20 cellular contexts compared by ENCODE assay signal in genomic region chr11:62266558-62266957, GRCh38. TPM values are rescaled to one million over a fixed set of nuclear protein-coding genes. Genes with fewer than 3 reads are reported as not detected.
DNase-seq lines count a peak whose midpoint lies in the region; ATAC-seq, FAIRE-seq and TF ChIP-seq lines count a peak whose summit lies in the region.
"Had no signal": no experiment of that assay in that cellular context is flagged by ENCODE, and none has a peak within 500 bp of the region (broad histone marks: within the 10 kb centered on the region; RNA-seq: fewer than 3 reads in every experiment).

No MANE protein-coding gene starts in this region.

- TF ChIP-seq POLR2A in A549 (IDR thresholded peaks at IDR 0.05; ENCODE audit: low read length), result no peak

- no peak overlapping the region for H2AFZ ChIP-seq in smooth muscle cell (ENCODE audit: low read depth)

- peak overlapping the region; percentile 10 for H3K27ac Mint-ChIP-seq in activated T-cell treated with anti-CD3 and anti-CD28 coated beads, Interleukin-2, amount 50 U/mL, for 72 hours
- H3K27ac Mint-ChIP-seq: CD4-positive, alpha-beta T cell; naive thymus-derived CD4-positive, alpha-beta T cell; progenitor cell of endocrine pancreas had no signal

- H3K9me3 ChIP-seq in A549 (no peaks in the 10 kb centered on the region), smooth muscle cell (replicated peaks; ENCODE audit: low read depth) (no peaks in the 10 kb centered on the region)
- H3K9me3 ChIP-seq: left ventricle myocardium inferior had no signal

- H3K27ac ChIP-seq in A549 (no peak overlapping the region), foreskin keratinocyte (no peak overlapping the region), smooth muscle cell (ENCODE audit: low read depth) (no peak overlapping the region)
- H3K27ac ChIP-seq: left ventricle myocardium inferior had no signal

- H3K79me2 ChIP-seq in smooth muscle cell (ENCODE audit: low read depth), result no peaks in the 10 kb centered on the region

- H3K4me3 Mint-ChIP-seq in activated T-cell treated with anti-CD3 and anti-CD28 coated beads, Interleukin-2, amount 50 U/mL, for 72 hours, result peak overlapping the region; percentile 35 to 48
- H3K4me3 Mint-ChIP-seq: CD4-positive, alpha-beta T cell; naive thymus-derived CD4-positive, alpha-beta T cell had no signal

- TF ChIP-seq EP300 in A549 (IDR thresholded peaks at IDR 0.05), result no peak

- WGBS in A549 (ENCODE audit: missing lambda C conversion rate), result 10% methylated on average over 4 of the region's 4 CpGs
- 84% methylated on average over 4 of the region's 4 CpGs for WGBS in smooth muscle cell (ENCODE audit: low lambda C conversion rate)

- no peak overlapping the region for H3K9ac ChIP-seq in smooth muscle cell (ENCODE audit: low read depth)

- peaks cover 19% of the 10 kb centered on the region for H3K27me3 Mint-ChIP-seq in activated T-cell treated with anti-CD3 and anti-CD28 coated beads, Interleukin-2, amount 50 U/mL, for 72 hours (ENCODE audit: low read depth)

- POLR2A ChIA-PET in A549 (lab: Yijun Ruan, JAX), result no interaction called here

- peaks cover 0 to 2% of the 10 kb centered on the region in 2 donors for H3K9me3 Mint-ChIP-seq in activated T-cell treated with anti-CD3 and anti-CD28 coated beads, Interleukin-2, amount 50 U/mL, for 72 hours
- H3K9me3 Mint-ChIP-seq: CD4-positive, alpha-beta T cell; naive thymus-derived CD4-positive, alpha-beta T cell had no signal

- H3K4me1 ChIP-seq in A549 (no peaks in the 10 kb centered on the region), foreskin keratinocyte (no peaks in the 10 kb centered on the region), smooth muscle cell (ENCODE audit: low read depth) (no peaks in the 10 kb centered on the region)
- H3K4me1 ChIP-seq: left ventricle myocardium inferior had no signal

- ATAC-seq in A549, result peak in 1 of 2 experiments; percentile 18; a peak in 1 of 6 replicates
- peak; percentile 90 to 91 for ATAC-seq in activated T-cell treated with anti-CD3 and anti-CD28 coated beads, Interleukin-2, amount 50 U/mL, for 72 hours (replicated peaks in 1 of 2)
- ATAC-seq in foreskin keratinocyte, result peak; percentile 63
- ATAC-seq in HG03045 (IDR thresholded peaks at IDR 0.05; ENCODE audit: unreplicated experiment), result no peak
- ATAC-seq: naive thymus-derived CD4-positive, alpha-beta T cell had no signal

- FAIRE-seq in A549 (lab: Jason Lieb, UNC), result no peak
- FAIRE-seq: G401.6, GM18507 had no signal

- H4K20me1 ChIP-seq in smooth muscle cell (ENCODE audit: low read depth), result no peaks in the 10 kb centered on the region

- TF ChIP-seq RAD21 in A549 (conservative IDR thresholded peaks at IDR 0.05 in 1 of 2, IDR thresholded peaks at IDR 0.05 in 1 of 2), result no peak

- peaks cover 0 to 2% of the 10 kb centered on the region in 2 donors for H3K36me3 Mint-ChIP-seq in activated T-cell treated with anti-CD3 and anti-CD28 coated beads, Interleukin-2, amount 50 U/mL, for 72 hours (ENCODE audit: insufficient read depth in 2 of 2)
- H3K36me3 Mint-ChIP-seq: naive thymus-derived CD4-positive, alpha-beta T cell had no signal

- H3K4me2 ChIP-seq in A549 (no peak overlapping the region), smooth muscle cell (no peak overlapping the region)

- H3K36me3 ChIP-seq in smooth muscle cell (ENCODE audit: low read depth), result no peaks in the 10 kb centered on the region
- H3K36me3 ChIP-seq: left ventricle myocardium inferior had no signal

- CTCF ChIA-PET in A549 (lab: Yijun Ruan, JAX), result interaction anchor here (0.7 to 1.5 kb wide), 4 partner anchors 44 to 95 kb away, joined by 3 to 5 read pairs (median 4); no protein-coding TSS in a partner anchor

- no peak overlapping the region for H3K4me3 ChIP-seq in A549
- no peak overlapping the region for H3K4me3 ChIP-seq in smooth muscle cell
- H3K4me3 ChIP-seq: left ventricle myocardium inferior had no signal

- peaks cover 12% of the 10 kb centered on the region for H3K27me3 ChIP-seq in foreskin keratinocyte
- peaks cover 21% of the 10 kb centered on the region for H3K27me3 ChIP-seq in smooth muscle cell (ENCODE audit: low read depth)

- no peaks in the 10 kb centered on the region for H3F3A ChIP-seq in smooth muscle cell (ENCODE audit: low read depth)

- DNase-seq in A549 (ENCODE audit: low read depth in 1 of 2, low spot score in 1 of 2) (no peak), Daoy (ENCODE audit: low read depth) (peak; percentile 33), foreskin keratinocyte (peak; percentile 27 to 52), AG08396 (ENCODE audit: low spot score) (no peak), smooth muscle cell (lab: John Stamatoyannopoulos, UW; ENCODE audit: unreplicated experiment) (no peak)
- DNase-seq in activated T-cell treated with anti-CD3 and anti-CD28 coated beads, Interleukin-2, amount 50 U/mL, for 72 hours, result peak; percentile 18 to 36
- DNase-seq: CD4-positive, alpha-beta T cell; cerebellar nuclear complex; hippocampal formation; left ventricle myocardium inferior; naive thymus-derived CD4-positive, alpha-beta T cell; NCI-H1105; NCI-H510A treated with DMSO at 0.1 percent for 48 hours had no signal

- no peak for TF ChIP-seq CTCF in A549 (IDR thresholded peaks at IDR 0.05)
- no peak for TF ChIP-seq CTCF in foreskin keratinocyte (conservative IDR thresholded peaks at IDR 0.05)
- TF ChIP-seq CTCF in smooth muscle cell (IDR thresholded peaks at IDR 0.05; ENCODE audit: borderline replicate concordance, insufficient read depth, poor library complexity, severe bottlenecking), result no peak

- peaks cover 38% of the 10 kb centered on the region for H3K4me1 Mint-ChIP-seq in activated T-cell treated with anti-CD3 and anti-CD28 coated beads, Interleukin-2, amount 50 U/mL, for 72 hours (ENCODE audit: low read depth)

TF ChIP-seq in A549, 52 proteins besides CTCF, POLR2A, EP300 and RAD21:
- TF ChIP-seq CEBPB (IDR thresholded peaks at IDR 0.05) (no peak), FOSL2 (IDR thresholded peaks at IDR 0.05) (no peak), FOSL2 (CRISPR knock-in tag; IDR thresholded peaks at IDR 0.05) (0 out of 2 replicates have a peak, but pooled peaks have one; percentile 18)

RNA-seq across cellular contexts. Expression of gene SCGB2A2, which starts 3.4 kb away (rescaled TPM):
- polyA plus RNA-seq in A549 (2011; rRNA removed), result not detected in 2 replicates
- polyA plus RNA-seq in A549 (2012; cell fraction: cytosol; rRNA removed), result not detected in 2 replicates
- not detected in 2 replicates for polyA plus RNA-seq in A549 (2012; cell fraction: nucleus; rRNA removed)
- not detected in 3 replicates for polyA plus RNA-seq in A549 (2017; fragmentation: RNase III; extraction: RNeasy Plus Mini Kit Qiagen cat#74134 plus additional on column Dnase treatment)
- not detected in 2 replicates for polyA minus RNA-seq in A549 (2011; rRNA and poly(A)+ RNA removed)
- total RNA-seq in Daoy (2014; rRNA removed; shearing (Covaris generic)), result not detected in 2 replicates
- total RNA-seq in activated T-cell treated with anti-CD3 and anti-CD28 coated beads, Interleukin-2, amount 50 U/mL, for 72 hours, result not detected
- total RNA-seq in foreskin keratinocyte, result not detected in 2 replicates
- not detected in 2 replicates for polyA plus RNA-seq in foreskin keratinocyte
- total RNA-seq in smooth muscle cell, result not detected in 2 replicates
- polyA plus RNA-seq in smooth muscle cell, result not detected in 2 replicates
- total RNA-seq: CD4-positive, alpha-beta T cell; epithelial cell of proximal tubule; left ventricle myocardium inferior; naive thymus-derived CD4-positive, alpha-beta T cell; progenitor cell of endocrine pancreas; T-helper 1 cell treated with Interleukin-12 subunit alpha and Interleukin-12 subunit beta and Interleukin-4 antibody, amounts not matched to agents 30 ng/mL and 1 ng/mL, for 36 hours; urinary bladder had no signal
- polyA plus RNA-seq: naive thymus-derived CD4-positive, alpha-beta T cell; urinary bladder had no signal

RNA-seq across cellular contexts. Expression of gene SCGB1D2, which starts 24.5 kb away (rescaled TPM):
- not detected in 2 replicates for polyA plus RNA-seq in A549 (2011; rRNA removed)
- polyA plus RNA-seq in A549 (2012; cell fraction: cytosol; rRNA removed), result not detected in 2 replicates
- polyA plus RNA-seq in A549 (2012; cell fraction: nucleus; rRNA removed), result not detected in 2 replicates
- not detected in 3 replicates for polyA plus RNA-seq in A549 (2017; fragmentation: RNase III; extraction: RNeasy Plus Mini Kit Qiagen cat#74134 plus additional on column Dnase treatment)
- polyA minus RNA-seq in A549 (2011; rRNA and poly(A)+ RNA removed), result not detected in 2 replicates
- total RNA-seq in Daoy (2014; rRNA removed; shearing (Covaris generic)), result not detected in 2 replicates
- not detected for total RNA-seq in activated T-cell treated with anti-CD3 and anti-CD28 coated beads, Interleukin-2, amount 50 U/mL, for 72 hours
- total RNA-seq in foreskin keratinocyte, result not detected in 2 replicates
- not detected in 2 replicates for polyA plus RNA-seq in foreskin keratinocyte
- not detected in 2 replicates for total RNA-seq in smooth muscle cell
- not detected in 2 replicates for polyA plus RNA-seq in smooth muscle cell
- total RNA-seq: CD4-positive, alpha-beta T cell; epithelial cell of proximal tubule; naive thymus-derived CD4-positive, alpha-beta T cell; progenitor cell of endocrine pancreas; T-helper 1 cell treated with Interleukin-12 subunit alpha and Interleukin-12 subunit beta and Interleukin-4 antibody, amounts not matched to agents 30 ng/mL and 1 ng/mL, for 36 hours; urinary bladder had no signal
- polyA plus RNA-seq: naive thymus-derived CD4-positive, alpha-beta T cell; urinary bladder had no signal

RNA-seq across cellular contexts. Expression of gene SCGB1D4, which starts 32.3 kb away (rescaled TPM):
- polyA plus RNA-seq in A549 (2011; rRNA removed), result not detected in 2 replicates
- not detected in 2 replicates for polyA plus RNA-seq in A549 (2012; cell fraction: cytosol; rRNA removed)
- polyA plus RNA-seq in A549 (2012; cell fraction: nucleus; rRNA removed), result not detected in 2 replicates
- not detected in 3 replicates for polyA plus RNA-seq in A549 (2017; fragmentation: RNase III; extraction: RNeasy Plus Mini Kit Qiagen cat#74134 plus additional on column Dnase treatment)
- polyA minus RNA-seq in A549 (2011; rRNA and poly(A)+ RNA removed), result not detected in 2 replicates
- total RNA-seq in Daoy (2014; rRNA removed; shearing (Covaris generic)), result not detected in 2 replicates
- not detected for total RNA-seq in activated T-cell treated with anti-CD3 and anti-CD28 coated beads, Interleukin-2, amount 50 U/mL, for 72 hours
- total RNA-seq in foreskin keratinocyte, result not detected in 2 replicates
- not detected in 2 replicates for polyA plus RNA-seq in foreskin keratinocyte
- total RNA-seq in smooth muscle cell, result not detected in 2 replicates
- not detected in 2 replicates for polyA plus RNA-seq in smooth muscle cell
- total RNA-seq: CD4-positive, alpha-beta T cell; epithelial cell of proximal tubule; left ventricle myocardium inferior; naive thymus-derived CD4-positive, alpha-beta T cell; progenitor cell of endocrine pancreas; T-helper 1 cell treated with Interleukin-12 subunit alpha and Interleukin-12 subunit beta and Interleukin-4 antibody, amounts not matched to agents 30 ng/mL and 1 ng/mL, for 36 hours; urinary bladder had no signal
- polyA plus RNA-seq: naive thymus-derived CD4-positive, alpha-beta T cell; urinary bladder had no signal

RNA-seq across cellular contexts. Expression of gene SCGB2A1, which starts 58.1 kb away (rescaled TPM):
- polyA plus RNA-seq in A549 (2011; rRNA removed) (not detected in 2 replicates), A549 (2017; fragmentation: RNase III; extraction: RNeasy Plus Mini Kit Qiagen cat#74134 plus additional on column Dnase treatment) (not detected in 3 replicates), foreskin keratinocyte (not detected in 2 replicates), smooth muscle cell (not detected in 2 replicates)
- polyA plus RNA-seq in A549 (2012; cell fraction: cytosol; rRNA removed), result not detected in 2 replicates
- not detected in 2 replicates for polyA plus RNA-seq in A549 (2012; cell fraction: nucleus; rRNA removed)
- not detected in 2 replicates for polyA minus RNA-seq in A549 (2011; rRNA and poly(A)+ RNA removed)
- total RNA-seq in Daoy (2014; rRNA removed; shearing (Covaris generic)), result not detected in 2 replicates
- total RNA-seq in activated T-cell treated with anti-CD3 and anti-CD28 coated beads, Interleukin-2, amount 50 U/mL, for 72 hours, result not detected
- total RNA-seq in foreskin keratinocyte (not detected in 2 replicates), smooth muscle cell (not detected in 2 replicates)
- total RNA-seq: CD4-positive, alpha-beta T cell; epithelial cell of proximal tubule; left ventricle myocardium inferior; naive thymus-derived CD4-positive, alpha-beta T cell; progenitor cell of endocrine pancreas; T-helper 1 cell treated with Interleukin-12 subunit alpha and Interleukin-12 subunit beta and Interleukin-4 antibody, amounts not matched to agents 30 ng/mL and 1 ng/mL, for 36 hours; urinary bladder had no signal
- polyA plus RNA-seq: naive thymus-derived CD4-positive, alpha-beta T cell; urinary bladder had no signal

Comparison
In these comparisons a context has a peak if more than half of its experiments do, and no peak if none do; other contexts are left out.
1. DNase-seq: peak in Daoy (single experiment), activated T-cell treated with anti-CD3 and anti-CD28 coated beads, Interleukin-2, amount 50 U/mL, for 72 hours (2 of 2) and foreskin keratinocyte (2 of 2); none in A549 (0 of 2), AG08396 (single experiment) and smooth muscle cell (single experiment).